1 cellular context compared by ENCODE assay signal in genomic region chr15:90954712-90955671, GRCh38.
A peak's percentile ranks its signal among the peaks of the same experiment; 100 is the strongest.
TF ChIP-seq lines count a peak whose summit lies in the region.

A gene with protein sequence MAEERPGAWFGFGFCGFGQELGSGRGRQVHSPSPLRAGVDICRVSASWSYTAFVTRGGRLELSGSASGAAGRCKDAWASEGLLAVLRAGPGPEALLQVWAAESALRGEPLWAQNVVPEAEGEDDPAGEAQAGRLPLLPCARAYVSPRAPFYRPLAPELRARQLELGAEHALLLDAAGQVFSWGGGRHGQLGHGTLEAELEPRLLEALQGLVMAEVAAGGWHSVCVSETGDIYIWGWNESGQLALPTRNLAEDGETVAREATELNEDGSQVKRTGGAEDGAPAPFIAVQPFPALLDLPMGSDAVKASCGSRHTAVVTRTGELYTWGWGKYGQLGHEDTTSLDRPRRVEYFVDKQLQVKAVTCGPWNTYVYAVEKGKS (plus strand): TSS chr15:90954884. CDS start chr15:90956735, 1,851 bp downstream.

TF ChIP-seq in HEK293, 187 proteins besides CTCF, POLR2A, EP300 and RAD21 (continued from another document):
- TF ChIP-seq PRDM4 (tag by site-specific recombination; IDR thresholded peaks at IDR 0.05) (no peak), ZNF138 (tag by site-specific recombination; IDR thresholded peaks at IDR 0.05; ENCODE audit: borderline replicate concordance) (no peak), ZNF555 (tag by site-specific recombination; conservative IDR thresholded peaks at IDR 0.05) (no peak), ZXDB (tag by site-specific recombination; IDR thresholded peaks at IDR 0.05) (peak; percentile 95), EGR2 (tag by site-specific recombination; IDR thresholded peaks at IDR 0.05; ENCODE audit: low read depth) (peak; percentile 79), SP7 (tag by site-specific recombination; IDR thresholded peaks at IDR 0.05) (peak; percentile 95), ZNF248 (tag by site-specific recombination; IDR thresholded peaks at IDR 0.05) (no peak), SCRT1 (tag by site-specific recombination; IDR thresholded peaks at IDR 0.05; ENCODE audit: borderline replicate concordance) (no peak), ZSCAN16 (tag by site-specific recombination; IDR thresholded peaks at IDR 0.05) (0 out of 2 replicates have a peak, but pooled peaks have one; percentile 15), ZNF292 (tag by site-specific recombination; IDR thresholded peaks at IDR 0.05; ENCODE audit: borderline replicate concordance, low read depth) (no peak), ZNF114 (tag by site-specific recombination; IDR thresholded peaks at IDR 0.05) (no peak), ZNF664 (tag by site-specific recombination; IDR thresholded peaks at IDR 0.05) (no peak), ZEB2 (tag by site-specific recombination; IDR thresholded peaks at IDR 0.05) (peak; percentile 94), ZNF660 (tag by site-specific recombination; IDR thresholded peaks at IDR 0.05) (peak; percentile 67), ZBTB1 (tag by site-specific recombination; IDR thresholded peaks at IDR 0.05) (no peak), FEZF1 (tag by site-specific recombination; IDR thresholded peaks at IDR 0.05) (no peak; the same call in 1 of the 2 replicates), ZNF169 (tag by site-specific recombination; IDR thresholded peaks at IDR 0.05) (no peak), ZNF433 (tag by site-specific recombination; IDR thresholded peaks at IDR 0.05; ENCODE audit: low read depth) (no peak), ZNF529 (tag by site-specific recombination; IDR thresholded peaks at IDR 0.05; ENCODE audit: insufficient replicate concordance) (no peak), KLF1 (tag by site-specific recombination; IDR thresholded peaks at IDR 0.05) (peak; percentile 96), ZNF548 (tag by site-specific recombination; IDR thresholded peaks at IDR 0.05) (no peak), ZNF23 (tag by site-specific recombination; IDR thresholded peaks at IDR 0.05; ENCODE audit: borderline replicate concordance) (no peak), ZNF324 (tag by site-specific recombination; IDR thresholded peaks at IDR 0.05) (peak; percentile 96)
- TF ChIP-seq, protein P1, sequence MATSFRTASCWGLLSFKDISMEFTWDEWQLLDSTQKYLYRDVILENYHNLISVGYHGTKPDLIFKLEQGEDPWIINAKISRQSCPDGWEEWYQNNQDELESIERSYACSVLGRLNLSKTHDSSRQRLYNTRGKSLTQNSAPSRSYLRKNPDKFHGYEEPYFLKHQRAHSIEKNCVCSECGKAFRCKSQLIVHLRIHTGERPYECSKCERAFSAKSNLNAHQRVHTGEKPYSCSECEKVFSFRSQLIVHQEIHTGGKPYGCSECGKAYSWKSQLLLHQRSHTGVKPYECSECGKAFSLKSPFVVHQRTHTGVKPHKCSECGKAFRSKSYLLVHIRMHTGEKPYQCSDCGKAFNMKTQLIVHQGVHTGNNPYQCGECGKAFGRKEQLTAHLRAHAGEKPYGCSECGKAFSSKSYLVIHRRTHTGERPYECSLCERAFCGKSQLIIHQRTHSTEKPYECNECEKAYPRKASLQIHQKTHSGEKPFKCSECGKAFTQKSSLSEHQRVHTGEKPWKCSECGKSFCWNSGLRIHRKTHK (tag by site-specific recombination; IDR thresholded peaks at IDR 0.05), result no peak
